Comparison of ENCODE assay signal across 8 cellular contexts in the genomic region with DNA sequence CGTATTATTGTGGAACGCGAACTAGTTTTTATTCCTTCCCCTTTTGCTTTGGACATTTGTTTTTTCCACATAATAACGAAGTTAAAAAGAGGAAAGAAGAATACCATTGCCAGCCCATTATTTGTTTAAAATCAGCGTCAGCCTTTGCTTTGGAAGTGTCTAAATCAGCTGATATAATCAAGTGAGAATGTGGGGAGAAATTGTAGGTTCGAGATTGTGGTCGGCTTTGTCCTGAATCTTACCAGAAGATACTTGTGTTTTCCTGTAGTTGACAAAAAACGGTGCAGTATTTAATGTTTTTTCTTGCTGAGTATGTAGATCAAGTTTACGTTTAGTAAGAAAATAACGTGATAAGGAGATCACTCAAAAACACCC. TPM values are rescaled to one million over a fixed set of nuclear protein-coding genes. Genes with fewer than 3 reads are reported as not detected.
DNase-seq lines count a peak whose midpoint lies in the region; ATAC-seq and TF ChIP-seq lines count a peak whose summit lies in the region.

No MANE protein-coding gene starts in this region.

- no peak for TF ChIP-seq CTCF in GM10266 (IDR thresholded peaks at IDR 0.05; ENCODE audit: control insufficient read depth, insufficient read depth, low read depth, missing control alignments)

- H3K4me3 ChIP-seq in naive thymus-derived CD4-positive, alpha-beta T cell (ENCODE audit: low read length): peak overlapping the region; percentile 93

- H3K36me3 Mint-ChIP-seq in activated CD8-positive, alpha-beta memory T cell treated with anti-CD3 and anti-CD28 coated beads, Interleukin-2, amount 10 ng/mL, durations not matched to agents 7 days and 5 days: peaks cover 13% of the 10 kb centered on the region
- H3K36me3 Mint-ChIP-seq in effector memory CD8-positive, alpha-beta T cell (ENCODE audit: insufficient read depth): peaks cover 27% of the 10 kb centered on the region
- peaks cover 0 to 16% (median 7%) of the 10 kb centered on the region in 5 donors for H3K36me3 Mint-ChIP-seq in naive thymus-derived CD4-positive, alpha-beta T cell

- H3K27me3 Mint-ChIP-seq in activated CD8-positive, alpha-beta memory T cell treated with anti-CD3 and anti-CD28 coated beads, Interleukin-2, amount 10 ng/mL, durations not matched to agents 7 days and 5 days: no peaks in the 10 kb centered on the region
- H3K27me3 Mint-ChIP-seq in effector memory CD8-positive, alpha-beta T cell: no peaks in the 10 kb centered on the region
- H3K27me3 Mint-ChIP-seq in naive thymus-derived CD4-positive, alpha-beta T cell: no peaks in the 10 kb centered on the region

- H3K4me3 Mint-ChIP-seq in activated CD8-positive, alpha-beta memory T cell treated with anti-CD3 and anti-CD28 coated beads, Interleukin-2, amount 10 ng/mL, durations not matched to agents 7 days and 5 days: peak overlapping the region; percentile 97
- H3K4me3 Mint-ChIP-seq in effector memory CD8-positive, alpha-beta T cell: peak overlapping the region; percentile 97 to 98
- H3K4me3 Mint-ChIP-seq in naive thymus-derived CD4-positive, alpha-beta T cell: peak overlapping the region; percentile 84 to 98 (median 96)

- no peak for ATAC-seq in activated CD8-positive, alpha-beta memory T cell treated with anti-CD3 and anti-CD28 coated beads, Interleukin-2, amount 10 ng/mL, durations not matched to agents 7 days and 5 days
- no peak for ATAC-seq in effector memory CD8-positive, alpha-beta T cell (replicated peaks)
- ATAC-seq in naive thymus-derived CD4-positive, alpha-beta T cell: no peak
- no peak for ATAC-seq in GM19452 (IDR thresholded peaks at IDR 0.05; ENCODE audit: unreplicated experiment)
- no peak for ATAC-seq in GM21390 (IDR thresholded peaks at IDR 0.05; ENCODE audit: unreplicated experiment)

- no peaks in the 10 kb centered on the region for H3K27me3 ChIP-seq in naive thymus-derived CD4-positive, alpha-beta T cell (ENCODE audit: control insufficient read depth in 2 of 2, insufficient read depth in 2 of 2, low read length in 2 of 2)

- CTCF ChIA-PET in activated CD8-positive, alpha-beta memory T cell treated with anti-CD3 and anti-CD28 coated beads, Interleukin-2, amount 10 ng/mL, durations not matched to agents 7 days and 5 days (lab: Charles Lee): interaction anchor here (0.7 to 4.3 kb wide), 5 partner anchors 12 to 291 kb away, joined by 3 to 21 read pairs (median 5); no protein-coding TSS in a partner anchor
- CTCF ChIA-PET in naive thymus-derived CD4-positive, alpha-beta T cell (lab: Charles Lee): interaction anchor here (0.6 kb wide), 1 partner anchor 1056 kb away, joined by 3 read pairs; no protein-coding TSS in a partner anchor

- H3K9me3 Mint-ChIP-seq in activated CD8-positive, alpha-beta memory T cell treated with anti-CD3 and anti-CD28 coated beads, Interleukin-2, amount 10 ng/mL, durations not matched to agents 7 days and 5 days (ENCODE audit: low read depth): no peaks in the 10 kb centered on the region
- peaks cover 0 to 2% of the 10 kb centered on the region in 2 donors for H3K9me3 Mint-ChIP-seq in effector memory CD8-positive, alpha-beta T cell
- peaks cover 0 to 9% (median 0%) of the 10 kb centered on the region in 11 donors for H3K9me3 Mint-ChIP-seq in naive thymus-derived CD4-positive, alpha-beta T cell

- no peaks in the 10 kb centered on the region for H3K9me3 ChIP-seq in naive thymus-derived CD4-positive, alpha-beta T cell (ENCODE audit: control insufficient read depth in 2 of 3, low read length in 3 of 3)

- no peaks in the 10 kb centered on the region for H3K36me3 ChIP-seq in naive thymus-derived CD4-positive, alpha-beta T cell (ENCODE audit: control insufficient read depth in 2 of 3, insufficient read depth in 3 of 3, low read length in 3 of 3)

- no peak for DNase-seq in activated CD8-positive, alpha-beta memory T cell treated with anti-CD3 and anti-CD28 coated beads, Interleukin-2, amount 10 ng/mL, durations not matched to agents 7 days and 5 days
- DNase-seq in activated CD8-positive, alpha-beta memory T cell treated with anti-CD3 and anti-CD28 coated beads, Interleukin-2, amount 50 U/mL, for 4 hours: no peak
- DNase-seq in RKO (ENCODE audit: low spot score): peak; percentile 47
- DNase-seq in effector memory CD8-positive, alpha-beta T cell: no peak
- peak in 5 of 9 donors; percentile 4 to 32 (median 27) for DNase-seq in naive thymus-derived CD4-positive, alpha-beta T cell
- DNase-seq in GM10266 (ENCODE audit: extremely low spot score): no peak

- peak overlapping the region; percentile 99 for H3K27ac Mint-ChIP-seq in activated CD8-positive, alpha-beta memory T cell treated with anti-CD3 and anti-CD28 coated beads, Interleukin-2, amount 10 ng/mL, durations not matched to agents 7 days and 5 days
- H3K27ac Mint-ChIP-seq in effector memory CD8-positive, alpha-beta T cell: peak overlapping the region; percentile 99
- H3K27ac Mint-ChIP-seq in naive thymus-derived CD4-positive, alpha-beta T cell: peak overlapping the region; percentile 88 to 99 (median 95)

- POLR2A ChIA-PET in naive thymus-derived CD4-positive, alpha-beta T cell (lab: Charles Lee): interaction anchor here (0.6 to 3.7 kb wide), 19 partner anchors 9 to 1347 kb away, joined by 3 to 36 read pairs (median 6); partner anchors contain the start of genes DENND5A, EIF4G2, IPO7 and NRIP3

- H3K4me1 Mint-ChIP-seq in activated CD8-positive, alpha-beta memory T cell treated with anti-CD3 and anti-CD28 coated beads, Interleukin-2, amount 10 ng/mL, durations not matched to agents 7 days and 5 days: peaks cover 33% of the 10 kb centered on the region
- peaks cover 17 to 24% of the 10 kb centered on the region in 2 donors for H3K4me1 Mint-ChIP-seq in effector memory CD8-positive, alpha-beta T cell (ENCODE audit: low read depth in 2 of 2)
- H3K4me1 Mint-ChIP-seq in naive thymus-derived CD4-positive, alpha-beta T cell: peaks cover 21 to 38% (median 27%) of the 10 kb centered on the region in 7 donors

- H3K4me1 ChIP-seq in naive thymus-derived CD4-positive, alpha-beta T cell (ENCODE audit: control insufficient read depth in 2 of 2, insufficient read depth in 2 of 2, low read length in 2 of 2): peaks cover 9 to 19% of the 10 kb centered on the region in 2 donors

- peak overlapping the region; percentile 98 for H3K27ac ChIP-seq in naive thymus-derived CD4-positive, alpha-beta T cell (ENCODE audit: low read depth, low read length)

- intact Hi-C loops in naive thymus-derived CD4-positive, alpha-beta T cell (cut with micrococcal nuclease): loop anchor here (1.0 to 5.0 kb wide), 14 partner anchors 45 to 1475 kb away; partner anchors contain the start of genes AKIP1 (in 1 of the 2), CTR9 (in 1 of the 2) and EIF3F (in 1 of the 2)

RNA-seq across cellular contexts. Expression of gene ZNF143, which starts 0.9 kb away (rescaled TPM):
- total RNA-seq in activated CD8-positive, alpha-beta memory T cell treated with anti-CD3 and anti-CD28 coated beads, Interleukin-2, amount 10 ng/mL, durations not matched to agents 7 days and 5 days: 10 to 100 TPM; 39.5 to 44.2 TPM
- total RNA-seq in naive thymus-derived CD4-positive, alpha-beta T cell: 10 to 100 TPM; 29.6 to 47.5 (median 34.4) TPM
- polyA plus RNA-seq in naive thymus-derived CD4-positive, alpha-beta T cell: 10 to 100 TPM; 41.5 TPM

Comparison
In these comparisons a context has a peak if more than half of its experiments do, and no peak if none do; other contexts are left out.
1. DNase-seq: peak in RKO (single experiment) and naive thymus-derived CD4-positive, alpha-beta T cell (5 of 9); none in activated CD8-positive, alpha-beta memory T cell treated with anti-CD3 and anti-CD28 coated beads, Interleukin-2, amount 10 ng/mL, durations not matched to agents 7 days and 5 days (single experiment), activated CD8-positive, alpha-beta memory T cell treated with anti-CD3 and anti-CD28 coated beads, Interleukin-2, amount 50 U/mL, for 4 hours (single experiment), effector memory CD8-positive, alpha-beta T cell (0 of 3) and GM10266 (single experiment).
2. Peak in every context shown above with its lines, with median percentiles within 50 percentile points of each other: H3K27ac Mint-ChIP-seq and H3K4me3 Mint-ChIP-seq.